9 cellular contexts compared by ENCODE assay signal in the genomic region with DNA sequence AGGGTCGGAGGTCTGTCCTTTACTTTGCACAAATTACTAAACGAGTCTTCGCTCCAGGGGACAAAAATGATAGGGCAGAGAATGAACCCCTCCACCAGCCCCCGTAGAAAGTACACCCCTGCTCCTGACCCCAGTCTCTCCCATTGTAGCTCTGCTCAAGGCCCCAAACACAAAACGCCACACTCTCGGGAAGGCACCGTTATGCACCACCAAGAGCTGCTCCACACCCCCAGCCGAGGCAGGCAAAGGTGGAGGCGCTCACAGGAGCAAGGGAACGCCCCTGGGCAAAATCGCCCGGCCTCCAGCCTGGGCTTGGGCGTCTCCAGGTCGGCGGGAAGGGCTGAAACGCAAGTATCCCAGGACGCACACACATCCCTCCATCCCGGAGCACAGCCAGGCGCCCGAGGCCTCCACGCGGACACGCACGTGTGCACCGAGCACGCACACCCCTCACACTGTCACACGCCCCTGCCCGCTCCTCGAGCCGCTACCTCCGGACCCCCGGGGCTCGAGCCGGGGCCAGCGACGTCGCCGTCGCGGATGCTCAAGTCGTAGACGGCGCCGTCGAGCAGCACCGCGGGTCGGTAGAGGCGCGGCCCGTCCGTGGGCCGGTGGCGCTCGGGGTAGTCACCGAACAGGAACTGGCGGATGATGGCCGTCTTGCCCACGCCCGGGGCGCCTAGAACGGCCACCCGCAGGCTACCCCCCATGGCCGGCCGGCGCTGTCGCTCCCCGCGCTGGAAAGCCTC. TPM values are rescaled to one million over a fixed set of nuclear protein-coding genes. Genes with fewer than 3 reads are reported as not detected.
A peak's percentile ranks its signal among the peaks of the same experiment; 100 is the strongest.
DNase-seq lines count a peak whose midpoint lies in the region; ATAC-seq and TF ChIP-seq lines count a peak whose summit lies in the region.
"Had no signal": no experiment of that assay in that cellular context is flagged by ENCODE, and none has a peak within 500 bp of the region (broad histone marks: within the 10 kb centered on the region; RNA-seq: fewer than 3 reads in every experiment).

No MANE protein-coding gene starts in this region.

- no peak overlapping the region for H3K27ac ChIP-seq in CD4-positive, CD25-positive, alpha-beta regulatory T cell (ENCODE audit: insufficient read depth, low read length, poor library complexity, severe bottlenecking)
- H3K27ac ChIP-seq in thyroid gland, result no peak overlapping the region

- no peak overlapping the region for H3K4me3 ChIP-seq in CD4-positive, CD25-positive, alpha-beta regulatory T cell (ENCODE audit: low read depth, low read length)
- peak overlapping the region in 1 of 3 donors; percentile 14 for H3K4me3 ChIP-seq in thyroid gland (replicated peaks in 1 of 3)

- H3K9me3 ChIP-seq in CD4-positive, CD25-positive, alpha-beta regulatory T cell (ENCODE audit: control insufficient read depth in 2 of 2, low read length in 2 of 2), result no peaks in the 10 kb centered on the region
- H3K9me3 ChIP-seq in thyroid gland, result no peaks in the 10 kb centered on the region

- intact Hi-C loops in thyroid gland (cut with DNase I), result loop anchor here (10.0 kb wide), 1 partner anchor 70 kb away; a partner anchor contains a TSS

- peaks cover 7% of the 10 kb centered on the region for H3K27me3 ChIP-seq in CD4-positive, CD25-positive, alpha-beta regulatory T cell (ENCODE audit: control insufficient read depth, insufficient read depth, low read length)
- peaks cover 17% of the 10 kb centered on the region for H3K27me3 ChIP-seq in thyroid gland

- peaks cover 21% of the 10 kb centered on the region for H3K4me1 ChIP-seq in CD4-positive, CD25-positive, alpha-beta regulatory T cell (ENCODE audit: control insufficient read depth, insufficient read depth, low read length, poor library complexity, severe bottlenecking)
- H3K4me1 ChIP-seq in thyroid gland, result peaks cover 24 to 51% of the 10 kb centered on the region in 2 donors

- peaks cover 0 to 17% (median 12%) of the 10 kb centered on the region in 4 donors for H3K4me1 Mint-ChIP-seq in CD4-positive, CD25-positive, alpha-beta regulatory T cell
- H3K4me1 Mint-ChIP-seq in chondrocyte (ENCODE audit: low read depth) (peaks cover 24% of the 10 kb centered on the region), nephron progenitor cell (peaks cover 27% of the 10 kb centered on the region)

- 13 to 26% methylated on average over 8 to 12 of the region's 69 CpGs for WGBS in thyroid gland, 2 donors

- H3K4me3 Mint-ChIP-seq in CD4-positive, CD25-positive, alpha-beta regulatory T cell, result peak overlapping the region in 3 of 4 donors; percentile 35 to 66 (median 50)
- H3K4me3 Mint-ChIP-seq in chondrocyte (ENCODE audit: unreplicated experiment) (peak overlapping the region; percentile 49), nephron progenitor cell (peak overlapping the region; percentile 71)

- TF ChIP-seq POLR2A in thyroid gland (IDR thresholded peaks at IDR 0.05), result no peak

- H3K36me3 Mint-ChIP-seq in CD4-positive, CD25-positive, alpha-beta regulatory T cell, result no peaks in the 10 kb centered on the region
- H3K36me3 Mint-ChIP-seq in chondrocyte (ENCODE audit: low read depth) (peaks cover 13% of the 10 kb centered on the region), nephron progenitor cell (ENCODE audit: low read depth) (no peaks in the 10 kb centered on the region)

- no peaks in the 10 kb centered on the region for H3K9me3 Mint-ChIP-seq in CD4-positive, CD25-positive, alpha-beta regulatory T cell
- H3K9me3 Mint-ChIP-seq in chondrocyte (ENCODE audit: low read depth) (no peaks in the 10 kb centered on the region), nephron progenitor cell (peaks cover 16% of the 10 kb centered on the region)

- TF ChIP-seq CTCF in chondrocyte (IDR thresholded peaks at IDR 0.05) (no peak), nephron progenitor cell (IDR thresholded peaks at IDR 0.05) (no peak), thyroid gland (IDR thresholded peaks at IDR 0.05) (no peak)

- H3K27me3 Mint-ChIP-seq in CD4-positive, CD25-positive, alpha-beta regulatory T cell, result peaks cover 40% of the 10 kb centered on the region
- peaks cover 14% of the 10 kb centered on the region for H3K27me3 Mint-ChIP-seq in chondrocyte (ENCODE audit: low read depth)
- peaks cover 50% of the 10 kb centered on the region for H3K27me3 Mint-ChIP-seq in nephron progenitor cell (ENCODE audit: low read depth, poor library complexity)

- ATAC-seq in CD4-positive, CD25-positive, alpha-beta regulatory T cell (ENCODE audit: low read depth in 2 of 2), result no peak
- ATAC-seq in HG03095 (IDR thresholded peaks at IDR 0.05; ENCODE audit: unreplicated experiment) (no peak), GM18873 (IDR thresholded peaks at IDR 0.05; ENCODE audit: low FRiP score, unreplicated experiment) (no peak)

- no peak for DNase-seq in CD4-positive, CD25-positive, alpha-beta regulatory T cell
- peak; percentile 25 for DNase-seq in HT-29 (ENCODE audit: low spot score)
- DNase-seq in chondrocyte (ENCODE audit: low spot score), result peak; percentile 89
- DNase-seq in nephron progenitor cell, result no peak
- no peak for DNase-seq in thyroid gland
- DNase-seq in NOMO-1 (lab: John Stamatoyannopoulos, UW; ENCODE audit: unreplicated experiment in 2 of 2), result no peak
- DNase-seq: activated CD4-positive, alpha-beta T cell treated with anti-CD3 and anti-CD28 coated beads for 48 hours had no signal

- H3K27ac Mint-ChIP-seq in CD4-positive, CD25-positive, alpha-beta regulatory T cell, result no peak overlapping the region
- no peak overlapping the region for H3K27ac Mint-ChIP-seq in chondrocyte (ENCODE audit: unreplicated experiment)
- no peak overlapping the region for H3K27ac Mint-ChIP-seq in nephron progenitor cell

- H3K36me3 ChIP-seq in CD4-positive, CD25-positive, alpha-beta regulatory T cell (ENCODE audit: control insufficient read depth, insufficient read depth, low read length), result no peaks in the 10 kb centered on the region
- no peaks in the 10 kb centered on the region for H3K36me3 ChIP-seq in thyroid gland

RNA-seq across cellular contexts. Expression of a gene that starts 0.8 kb away (rescaled TPM):
- not detected for total RNA-seq in CD4-positive, CD25-positive, alpha-beta regulatory T cell
- not detected for polyA plus RNA-seq in CD4-positive, CD25-positive, alpha-beta regulatory T cell
- 0.99 and 2.1 TPM in 2 replicates for total RNA-seq in HT-29 (2014; rRNA removed; shearing (Covaris generic))
- total RNA-seq in chondrocyte (0.27 to 1.2 TPM (median 0.31 TPM) in 3 replicates), thyroid gland (1 to 10 TPM in 1 of 4 donors, under 1 TPM in 1, not detected in 2; 0.67 to 1.7 TPM)

RNA-seq across cellular contexts. Expression of a gene that starts 8.3 kb away (rescaled TPM):
- 1.8 TPM for total RNA-seq in CD4-positive, CD25-positive, alpha-beta regulatory T cell
- under 1 TPM in 1 of 4 donors, not detected in 3; 0.22 TPM for polyA plus RNA-seq in CD4-positive, CD25-positive, alpha-beta regulatory T cell
- 23.7 and 25.2 TPM in 2 replicates for total RNA-seq in HT-29 (2014; rRNA removed; shearing (Covaris generic))
- total RNA-seq in chondrocyte, result 34.5 to 35.6 TPM (median 34.8 TPM) in 3 replicates
- 10 to 100 TPM in 3 of 4 donors, 1 to 10 TPM in 1; 9.3 to 22.2 (median 15.7) TPM for total RNA-seq in thyroid gland

RNA-seq across cellular contexts. Expression of a gene that starts 46.6 kb away (rescaled TPM):
- 338 TPM for total RNA-seq in CD4-positive, CD25-positive, alpha-beta regulatory T cell
- polyA plus RNA-seq in CD4-positive, CD25-positive, alpha-beta regulatory T cell, result 100 to 1,000 TPM; 175 to 215 (median 194) TPM
- 372 TPM in 2 replicates for total RNA-seq in HT-29 (2014; rRNA removed; shearing (Covaris generic))
- total RNA-seq in chondrocyte (139 to 205 TPM (median 144 TPM) in 3 replicates), thyroid gland (100 to 1,000 TPM; 205 to 290 (median 258) TPM)

RNA-seq across cellular contexts. Expression of a gene that starts 46.9 kb away (rescaled TPM):
- 16.0 TPM for total RNA-seq in CD4-positive, CD25-positive, alpha-beta regulatory T cell
- polyA plus RNA-seq in CD4-positive, CD25-positive, alpha-beta regulatory T cell, result 10 to 100 TPM in 2 of 4 donors, 1 to 10 TPM in 2; 6.5 to 11.4 (median 9.2) TPM
- 60.8 and 72.4 TPM in 2 replicates for total RNA-seq in HT-29 (2014; rRNA removed; shearing (Covaris generic))
- total RNA-seq in chondrocyte, result 29.5 to 37.6 TPM (median 30.9 TPM) in 3 replicates
- total RNA-seq in thyroid gland, result 10 to 100 TPM; 27.8 to 54.9 (median 48.9) TPM

Comparison
In these comparisons a context has a peak if more than half of its experiments do, and no peak if none do; other contexts are left out.
1. DNase-seq: peak in HT-29 (single experiment) and chondrocyte (single experiment); none in CD4-positive, CD25-positive, alpha-beta regulatory T cell (0 of 3), nephron progenitor cell (single experiment), thyroid gland (0 of 2) and NOMO-1 (0 of 2).
2. Peak in every context shown above with its lines, with median percentiles within 50 percentile points of each other: H3K4me3 Mint-ChIP-seq.